11 cellular contexts compared by ENCODE assay signal in the genomic region with DNA sequence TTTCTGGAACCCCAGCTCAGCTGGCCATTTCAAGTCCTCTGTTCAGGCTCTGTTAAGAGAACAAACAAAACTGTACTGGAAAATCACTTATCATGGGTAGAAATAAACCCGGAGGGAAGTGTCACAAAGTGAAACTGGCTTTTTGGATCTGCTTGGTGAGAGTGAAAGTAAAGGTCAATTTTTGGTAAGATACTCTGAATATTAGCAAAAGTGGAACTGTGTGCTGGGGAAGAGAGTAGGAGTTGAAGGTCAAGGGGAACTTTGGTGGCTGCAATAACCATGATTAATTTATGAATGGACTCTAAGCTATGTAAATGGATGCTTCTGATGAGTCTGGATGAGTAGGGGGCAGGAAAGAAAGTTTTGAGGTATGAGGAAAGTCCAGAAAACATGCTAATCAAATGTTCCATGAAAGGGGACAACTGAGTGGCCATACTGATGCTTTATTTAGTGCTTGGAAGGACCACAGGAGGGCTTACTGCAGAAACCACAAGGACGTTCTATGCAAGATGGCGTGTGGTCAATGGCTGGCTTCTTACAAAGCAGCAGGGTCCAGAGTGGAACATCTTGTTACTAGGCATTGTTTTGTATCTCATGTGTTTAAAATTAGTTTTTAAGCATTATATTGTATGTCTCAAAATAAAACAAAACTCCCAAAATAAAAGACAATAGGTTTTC. TPM values are rescaled to one million over a fixed set of nuclear protein-coding genes. Genes with fewer than 3 reads are reported as not detected.
DNase-seq lines count a peak whose midpoint lies in the region; ATAC-seq, FAIRE-seq and TF ChIP-seq lines count a peak whose summit lies in the region.
"Had no signal": no experiment of that assay in that cellular context is flagged by ENCODE, and none has a peak within 500 bp of the region (broad histone marks: within the 10 kb centered on the region; RNA-seq: fewer than 3 reads in every experiment).

No MANE protein-coding gene starts in this region.

- in situ Hi-C loops in GM12878 (cut with MboI) = no loop called here
- in situ Hi-C loops in ACHN (cut with HindIII; ENCODE audit: low pct_ligation_motif_present, low pct_unique_long_range_greater_than_20kb, low sequenced_read_pairs) = no loop called here

- no peak for TF ChIP-seq RAD21 in GM12878 (IDR thresholded peaks at IDR 0.05; ENCODE audit: insufficient read depth, low read depth, low read length)

- TF ChIP-seq POLR2A in GM12878 (IDR thresholded peaks at IDR 0.05; ENCODE audit: low read depth, low read length) = no peak

- TF ChIP-seq CTCF in GM12878 (IDR thresholded peaks at IDR 0.05 in 2 of 3, conservative IDR thresholded peaks at IDR 0.05 in 1 of 3; ENCODE audit: control insufficient read depth in 2 of 3, extremely low read depth in 1 of 3, insufficient read depth in 1 of 3, low read depth in 3 of 3, low read length in 3 of 3) = no peak

- ATAC-seq in GM18508 (IDR thresholded peaks at IDR 0.05; ENCODE audit: insufficient read depth, unreplicated experiment) = peak; percentile 64
- ATAC-seq in GM19467 (IDR thresholded peaks at IDR 0.05; ENCODE audit: unreplicated experiment) = peak; percentile 68
- ATAC-seq in HG03097 (IDR thresholded peaks at IDR 0.05; ENCODE audit: low FRiP score, unreplicated experiment) = peak; percentile 69
- peak; percentile 84 for ATAC-seq in GM12878

- RAD21 ChIA-PET in GM12878 (lab: Charles Lee; ENCODE audit: unreplicated experiment) = interaction anchor here (0.7 to 3.4 kb wide), 10 partner anchors 8 to 53 kb away, joined by 3 to 19 read pairs (median 6); no protein-coding TSS in a partner anchor

- no peaks in the 10 kb centered on the region for H4K20me1 ChIP-seq in GM12878 (ENCODE audit: control insufficient read depth, insufficient read depth)

- CTCF ChIA-PET in GM12878 (lab: Yijun Ruan, JAX) = interaction anchor here (0.9 to 6.0 kb wide), 10 partner anchors 8 to 495 kb away, joined by 3 to 64 read pairs (median 6); no protein-coding TSS in a partner anchor

- TF ChIP-seq EP300 in GM12878 (IDR thresholded peaks at IDR 0.05; ENCODE audit: borderline replicate concordance in 1 of 2, control insufficient read depth in 1 of 2, low read depth in 2 of 2, low read length in 2 of 2) = peak in 1 of 2 experiments; percentile 17; a peak in 1 of 4 replicates

- peaks cover 5% of the 10 kb centered on the region for H3K9me3 ChIP-seq in GM12878 (replicated peaks; ENCODE audit: control insufficient read depth, insufficient read depth, low read length)

- POLR2A ChIA-PET in GM12878 (lab: Charles Lee) = interaction anchor here (0.7 to 1.2 kb wide), 3 partner anchors 15 to 521 kb away, joined by 3 to 5 read pairs (median 3); no protein-coding TSS in a partner anchor

- H3K4me2 ChIP-seq in GM12878 (ENCODE audit: control insufficient read depth, insufficient read depth) = peak overlapping the region; percentile 67

- FAIRE-seq in GM12878 (lab: Jason Lieb, UNC) = peak; percentile 23
- FAIRE-seq: astrocyte had no signal

- H3K27me3 ChIP-seq in GM12878 (replicated peaks in 1 of 2; ENCODE audit: control insufficient read depth in 2 of 2, insufficient read depth in 2 of 2, low read length in 1 of 2) = no peaks in the 10 kb centered on the region

- intact Hi-C loops in GM12878 (cut with micrococcal nuclease; ENCODE audit: unreplicated experiment) = loop anchor here (1.0 kb wide), 1 partner anchor 55 kb away; no protein-coding TSS in a partner anchor

- WGBS in GM12878 (ENCODE audit: insufficient coverage, insufficient replicate concordance, low lambda C conversion rate, missing lambda C conversion rate) = 36% methylated on average over 3 of the region's 3 CpGs

- peak; percentile 68 for DNase-seq in GM12878 (ENCODE audit: low read depth, low spot score)
- DNase-seq in NCI-H345 (lab: John Stamatoyannopoulos, UW) = no peak
- DNase-seq in stimulated activated CD4-positive, alpha-beta T cell treated with anti-CD3 and anti-CD28 coated beads, Interleukin-15, amount 100 ng/mL, for 24 hours = no peak
- no peak for DNase-seq in globus pallidus (ENCODE audit: low spot score)
- DNase-seq in ACHN = no peak

- H3K79me2 ChIP-seq in GM12878 (ENCODE audit: control insufficient read depth, insufficient read depth, low read length) = no peaks in the 10 kb centered on the region

- H3K27ac ChIP-seq in GM12878 (ENCODE audit: control insufficient read depth, insufficient read depth) = peak overlapping the region; percentile 76

- no TSS peak for BruUV-seq in GM12878 (replicated peaks; lab: Mats Ljungman, UMichigan)

- SMC1A ChIA-PET in GM12878 (lab: Charles Lee; ENCODE audit: uncharacterized antibody, unreplicated experiment) = interaction anchor here (0.8 to 5.8 kb wide), 11 partner anchors 8 to 1133 kb away, joined by 3 to 49 read pairs (median 4); no protein-coding TSS in a partner anchor

- peaks cover 24% of the 10 kb centered on the region for H3K4me1 ChIP-seq in GM12878 (ENCODE audit: control insufficient read depth, insufficient read depth, low read length)

- peak overlapping the region; percentile 24; the same call in 1 of the 2 replicates for H3K4me3 ChIP-seq in GM12878

- no peaks in the 10 kb centered on the region for H3K36me3 ChIP-seq in GM12878 (ENCODE audit: control insufficient read depth in 2 of 2, insufficient read depth in 2 of 2, low read length in 1 of 2)

- H2AFZ ChIP-seq in GM12878 (ENCODE audit: control insufficient read depth, low read depth, low read length) = peak overlapping the region; percentile 33

- H3K9ac ChIP-seq in GM12878 (ENCODE audit: control insufficient read depth, insufficient read depth, low read length) = peak overlapping the region; percentile 40; the same call in 1 of the 2 replicates

TF ChIP-seq in GM12878, 131 proteins besides CTCF, POLR2A, EP300 and RAD21 (continues in another document):
- TF ChIP-seq SPI1 (IDR thresholded peaks at IDR 0.05; ENCODE audit: borderline replicate concordance, insufficient read depth, low read depth, low read length) = peak; percentile 69
- peak; percentile 29; the same call in 1 of the 2 replicates for TF ChIP-seq RB1 (IDR thresholded peaks at IDR 0.05; ENCODE audit: borderline replicate concordance)
- TF ChIP-seq RAD51 (IDR thresholded peaks at IDR 0.05) = 0 out of 2 replicates have a peak, but pooled peaks have one; percentile 10
- TF ChIP-seq IKZF1 (conservative IDR thresholded peaks at IDR 0.05) = peak; percentile 64
- peak; percentile 82 for TF ChIP-seq EED (IDR thresholded peaks at IDR 0.05; ENCODE audit: low read depth)
- TF ChIP-seq, protein P1, sequence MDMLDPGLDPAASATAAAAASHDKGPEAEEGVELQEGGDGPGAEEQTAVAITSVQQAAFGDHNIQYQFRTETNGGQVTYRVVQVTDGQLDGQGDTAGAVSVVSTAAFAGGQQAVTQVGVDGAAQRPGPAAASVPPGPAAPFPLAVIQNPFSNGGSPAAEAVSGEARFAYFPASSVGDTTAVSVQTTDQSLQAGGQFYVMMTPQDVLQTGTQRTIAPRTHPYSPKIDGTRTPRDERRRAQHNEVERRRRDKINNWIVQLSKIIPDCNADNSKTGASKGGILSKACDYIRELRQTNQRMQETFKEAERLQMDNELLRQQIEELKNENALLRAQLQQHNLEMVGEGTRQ (IDR thresholded peaks at IDR 0.05; ENCODE audit: borderline replicate concordance, low read depth, low read length) = no peak; the same call in 1 of the 2 replicates
- peak; percentile 82; the same call in 1 of the 2 replicates for TF ChIP-seq ESRRA (IDR thresholded peaks at IDR 0.05; ENCODE audit: low read length)
- TF ChIP-seq CREB1 (IDR thresholded peaks at IDR 0.05; ENCODE audit: low read depth) = no peak
- TF ChIP-seq FOXM1 (IDR thresholded peaks at IDR 0.05; ENCODE audit: low read depth, low read length) = peak; percentile 32; the same call in 1 of the 2 replicates
- TF ChIP-seq SUPT20H (IDR thresholded peaks at IDR 0.05; ENCODE audit: borderline replicate concordance, control insufficient read depth, low read depth, low read length) = no peak
- no peak for TF ChIP-seq CHD2 (IDR thresholded peaks at IDR 0.05; ENCODE audit: borderline replicate concordance, low read depth, low read length)
- no peak for TF ChIP-seq HDAC6 (IDR thresholded peaks at IDR 0.05; ENCODE audit: unreplicated experiment)
- TF ChIP-seq ZNF384 (IDR thresholded peaks at IDR 0.05; ENCODE audit: borderline replicate concordance, low read depth, low read length) = no peak
- TF ChIP-seq PAX8 (IDR thresholded peaks at IDR 0.05) = no peak
- peak; percentile 54 for TF ChIP-seq ATF7 (IDR thresholded peaks at IDR 0.05; ENCODE audit: low read depth)
- TF ChIP-seq SRF (IDR thresholded peaks at IDR 0.05; ENCODE audit: low read depth in 2 of 2, low read length in 2 of 2) = 0 out of 4 replicates have a peak, but pooled peaks of 1 of the 2 experiments have one; percentile 2
- peak in 1 of 2 experiments; percentile 84; a peak in 1 of 4 replicates for TF ChIP-seq ETV6 (conservative IDR thresholded peaks at IDR 0.05 in 1 of 2, IDR thresholded peaks at IDR 0.05 in 1 of 2; ENCODE audit: borderline replicate concordance in 1 of 2, low read depth in 1 of 2)

RNA-seq across cellular contexts. Expression of a gene that starts 36.8 kb away (rescaled TPM):
- not detected in 2 replicates for total RNA-seq in GM12878 (2013; cell fraction: nucleolus; rRNA removed)
- total RNA-seq in GM12878 (2014; rRNA removed) = 0.65 and 0.73 TPM in 2 replicates
- 1.2 and 1.3 TPM in 2 replicates for total RNA-seq in GM12878 (2014; rRNA removed; fragmentation: Illumina TruSeq; extraction: Trizol)
- 0.56 and 0.62 TPM in 2 replicates for total RNA-seq in GM12878 (2021)
- polyA plus RNA-seq in GM12878 (2011; ENCODE audit: low read depth) = 0.35 TPM
- 0.41 and 0.42 TPM in 2 replicates for polyA plus RNA-seq in GM12878 (2011; rRNA removed)
- polyA plus RNA-seq in GM12878 (2011; cell fraction: cytosol; rRNA removed) = 0.18 and 0.28 TPM in 2 replicates
- 0.23 and 0.25 TPM in 2 replicates for polyA plus RNA-seq in GM12878 (2011; cell fraction: nucleus; rRNA removed)
- polyA plus RNA-seq in GM12878 (2012) = 0.88 and 0.90 TPM in 2 replicates
- polyA plus RNA-seq in GM12878 (2014; fragmentation: Illumina TruSeq; extraction: Trizol) = 1.4 TPM in 2 replicates
- polyA plus RNA-seq in GM12878 (2014; fragmentation: Nextera tagmentation; extraction: Ambion mirVana) = under 1 TPM; 0.21 to 0.60 TPM
- polyA plus RNA-seq in GM12878 (2014; rRNA removed) = 0.61 and 0.81 TPM in 2 replicates
- 1 to 10 TPM in 1 of 2 experiments, under 1 TPM in 1; 0.77 to 1.0 TPM for polyA plus RNA-seq in GM12878 (2016; fragmentation: Nextera tagmentation; extraction: Ambion mirVana)
- polyA minus RNA-seq in GM12878 (2011; rRNA and poly(A)+ RNA removed) = 0.26 and 0.29 TPM in 2 replicates
- polyA minus RNA-seq in GM12878 (2011; cell fraction: cytosol; rRNA and poly(A)+ RNA removed) = not detected in 2 replicates
- polyA minus RNA-seq in GM12878 (2011; cell fraction: nucleus; rRNA and poly(A)+ RNA removed) = 0.24 TPM in 1 of 2 replicates, not detected in the other
- total RNA-seq: osteocyte, SK-MEL-5 had no signal
